In the genomic region with DNA sequence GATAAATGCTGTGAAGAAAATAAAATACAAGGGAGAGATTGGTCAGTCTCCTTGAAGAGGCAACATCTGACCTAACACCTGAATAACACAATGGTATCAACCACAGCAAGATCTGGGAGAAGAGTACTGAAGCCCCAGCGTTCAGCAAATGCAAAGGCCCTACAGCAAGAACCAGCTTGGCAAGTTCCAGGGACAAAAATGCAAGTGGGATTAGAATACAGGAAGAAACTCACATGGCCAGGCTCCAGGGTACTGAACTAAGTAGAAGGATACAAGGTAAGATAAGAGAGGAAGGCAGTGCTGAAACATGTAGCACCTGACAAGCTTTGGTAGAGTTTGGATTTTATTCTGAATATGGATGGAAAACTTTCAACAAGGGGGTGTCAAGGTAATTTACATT, we compare ENCODE assay signal across 12 cellular contexts. TPM values are rescaled to one million over a fixed set of nuclear protein-coding genes. Genes with fewer than 3 reads are reported as not detected.
DNase-seq lines count a peak whose midpoint lies in the region; ATAC-seq and TF ChIP-seq lines count a peak whose summit lies in the region.
"Had no signal": no experiment of that assay in that cellular context is flagged by ENCODE, and none has a peak within 500 bp of the region (broad histone marks: within the 10 kb centered on the region; RNA-seq: fewer than 3 reads in every experiment).

No MANE protein-coding gene starts in this region.

- H3K9me3 Mint-ChIP-seq in CD4-positive, alpha-beta T cell = no peaks in the 10 kb centered on the region
- H3K9me3 Mint-ChIP-seq in neural crest cell = no peaks in the 10 kb centered on the region

- H3K27me3 Mint-ChIP-seq in CD4-positive, alpha-beta T cell = no peaks in the 10 kb centered on the region
- peaks cover 2% of the 10 kb centered on the region for H3K27me3 Mint-ChIP-seq in neural crest cell (ENCODE audit: low read depth)

- no peak overlapping the region for H3K27ac ChIP-seq in CD4-positive, alpha-beta T cell (ENCODE audit: low read depth, low read length)
- peak overlapping the region; percentile 57 for H3K27ac ChIP-seq in PC-9

- peaks cover 9% of the 10 kb centered on the region; the same call in 1 of the 2 replicates for H3K36me3 ChIP-seq in PC-9 (ENCODE audit: low read depth)
- H3K36me3 ChIP-seq: HAP-1 had no signal

- intact Hi-C loops in CD4-positive, alpha-beta T cell (cut with DNase I, micrococcal nuclease) = loop anchor here (5.0 to 10.0 kb wide), 2 partner anchors 178 to 450 kb away; a partner anchor contains a TSS
- intact Hi-C loops in PC-9 (cut with micrococcal nuclease; ENCODE audit: unreplicated experiment) = loop anchor here (1.0 to 10.0 kb wide), 3 partner anchors 14 to 340 kb away; a partner anchor contains a TSS

- ATAC-seq in CD4-positive, alpha-beta T cell (ENCODE audit: poor library complexity) = no peak
- ATAC-seq in GM21723 (IDR thresholded peaks at IDR 0.05; ENCODE audit: unreplicated experiment) = no peak
- ATAC-seq in GM19452 (IDR thresholded peaks at IDR 0.05; ENCODE audit: unreplicated experiment) = no peak

- no peak for TF ChIP-seq CTCF in CD4-positive, alpha-beta T cell (IDR thresholded peaks at IDR 0.05)
- TF ChIP-seq CTCF in PC-9 (conservative IDR thresholded peaks at IDR 0.05) = no peak
- TF ChIP-seq CTCF in fibroblast of the aortic adventitia (IDR thresholded peaks at IDR 0.05; ENCODE audit: insufficient read depth, low read length) = no peak
- TF ChIP-seq CTCF in neural crest cell (conservative IDR thresholded peaks at IDR 0.05) = no peak

- no peaks in the 10 kb centered on the region for H3K9me2 ChIP-seq in PC-9 (ENCODE audit: insufficient read depth)

- H3K4me3 Mint-ChIP-seq in CD4-positive, alpha-beta T cell = peak overlapping the region; percentile 52
- H3K4me3 Mint-ChIP-seq in neural crest cell = peak overlapping the region; percentile 68

- peak overlapping the region; percentile 85 for H3K27ac Mint-ChIP-seq in CD4-positive, alpha-beta T cell
- H3K27ac Mint-ChIP-seq in neural crest cell (ENCODE audit: unreplicated experiment) = no peak overlapping the region

- POLR2A ChIA-PET in CD4-positive, alpha-beta T cell (lab: Charles Lee) = no interaction called here
- POLR2A ChIA-PET in PC-9 (lab: Charles Lee; ENCODE audit: unreplicated experiment) = interaction anchor here (0.6 kb wide), 1 partner anchor 621 kb away, joined by 4 read pairs; no protein-coding TSS in a partner anchor
- POLR2A ChIA-PET in HEK293T (lab: Yijun Ruan, JAX) = interaction anchor here (0.8 kb wide), 1 partner anchor 108 kb away, joined by 3 read pairs; a partner anchor contains a TSS

- H3K4me3 ChIP-seq in PC-9 = peak overlapping the region; percentile 79; the same call in 1 of the 2 replicates
- H3K4me3 ChIP-seq in fibroblast of the aortic adventitia (ENCODE audit: low read depth, low read length) = no peak overlapping the region
- H3K4me3 ChIP-seq: HAP-1 had no signal

- peaks cover 48% of the 10 kb centered on the region for H3K4me1 Mint-ChIP-seq in CD4-positive, alpha-beta T cell (ENCODE audit: low read depth)
- peaks cover 22% of the 10 kb centered on the region for H3K4me1 Mint-ChIP-seq in neural crest cell

- peaks cover 10% of the 10 kb centered on the region for H3K36me3 Mint-ChIP-seq in CD4-positive, alpha-beta T cell (ENCODE audit: low read depth)
- H3K36me3 Mint-ChIP-seq in neural crest cell (ENCODE audit: low read depth) = no peaks in the 10 kb centered on the region

- H2AFZ ChIP-seq in PC-9 = no peak overlapping the region

- no peak for DNase-seq in CD4-positive, alpha-beta T cell
- peak; percentile 63 to 84 for DNase-seq in PC-9
- peak; percentile 36 for DNase-seq in fibroblast of the aortic adventitia (ENCODE audit: low read depth)
- DNase-seq in neural crest cell (ENCODE audit: low read depth, low spot score) = no peak
- DNase-seq in HEK293T (ENCODE audit: extremely low spot score) = no peak
- no peak for DNase-seq in HuH-7 (ENCODE audit: low spot score)
- DNase-seq: AML-193, glutamatergic neuron, MM.1S had no signal

- BruUV-seq in PC-9 (replicated peaks; lab: Mats Ljungman, UMichigan) = no TSS peak

- peaks cover 55% of the 10 kb centered on the region for H3K79me2 ChIP-seq in PC-9 (ENCODE audit: low read depth)

- H3K4me1 ChIP-seq in PC-9 (replicated peaks; ENCODE audit: insufficient read depth) = peaks cover 26% of the 10 kb centered on the region

- no peaks in the 10 kb centered on the region for H4K20me1 ChIP-seq in PC-9 (ENCODE audit: insufficient read depth)

- CTCF ChIA-PET in CD4-positive, alpha-beta T cell (lab: Charles Lee) = interaction anchor here (0.6 kb wide), 1 partner anchor 167 kb away, joined by 3 read pairs; no protein-coding TSS in a partner anchor
- CTCF ChIA-PET in PC-9 (lab: Charles Lee) = no interaction called here
- CTCF ChIA-PET in HEK293T (lab: Yijun Ruan, JAX) = interaction anchor here (0.6 kb wide), 1 partner anchor 690 kb away, joined by 4 read pairs; no protein-coding TSS in a partner anchor

- no peaks in the 10 kb centered on the region for H3K9me3 ChIP-seq in CD4-positive, alpha-beta T cell (ENCODE audit: control insufficient read depth, low read length)
- no peaks in the 10 kb centered on the region for H3K9me3 ChIP-seq in PC-9 (ENCODE audit: insufficient read depth, low read depth)
- H3K9me3 ChIP-seq: HAP-1 had no signal

- H3K27me3 ChIP-seq in CD4-positive, alpha-beta T cell (ENCODE audit: control insufficient read depth, insufficient read depth, low read length) = no peaks in the 10 kb centered on the region
- no peaks in the 10 kb centered on the region for H3K27me3 ChIP-seq in PC-9 (ENCODE audit: insufficient read depth, low read depth)

- peaks cover 45% of the 10 kb centered on the region for H3F3A ChIP-seq in PC-9 (ENCODE audit: insufficient read depth, low read depth)

- peak overlapping the region; percentile 93 for H3K4me2 ChIP-seq in PC-9

TF ChIP-seq in HEK293T, 16 proteins besides CTCF, POLR2A, EP300 and RAD21:
- TF ChIP-seq BHLHE40 (IDR thresholded peaks at IDR 0.05; ENCODE audit: borderline replicate concordance) = no peak
- TF ChIP-seq LEF1 (IDR thresholded peaks at IDR 0.05; ENCODE audit: borderline replicate concordance) = no peak
- no peak for TF ChIP-seq ELF4 (IDR thresholded peaks at IDR 0.05)
- TF ChIP-seq L3MBTL2 (conservative IDR thresholded peaks at IDR 0.05) = no peak
- TF ChIP-seq HDGF (IDR thresholded peaks at IDR 0.05; ENCODE audit: borderline replicate concordance) = no peak
- TF ChIP-seq ARNT (IDR thresholded peaks at IDR 0.05) = no peak
- no peak for TF ChIP-seq SUZ12 (IDR thresholded peaks at IDR 0.05)
- no peak for TF ChIP-seq FOXM1 (IDR thresholded peaks at IDR 0.05; ENCODE audit: borderline replicate concordance)
- TF ChIP-seq TARDBP (IDR thresholded peaks at IDR 0.05) = no peak
- TF ChIP-seq FOXK2 (IDR thresholded peaks at IDR 0.05) = no peak

RNA-seq across cellular contexts. Expression of a gene that starts 3.6 kb away (rescaled TPM):
- total RNA-seq in CD4-positive, alpha-beta T cell = 1 to 10 TPM; 2.0 to 3.1 TPM
- total RNA-seq in PC-9 (2021) (64.1 and 71.2 TPM in 2 replicates), fibroblast of the aortic adventitia (ENCODE audit: low replicate concordance) (121 and 122 TPM in 2 replicates), neural crest cell (7.9 and 9.8 TPM in 2 replicates)

Comparison
In these comparisons a context has a peak if more than half of its experiments do, and no peak if none do; other contexts are left out.
1. DNase-seq: peak in PC-9 (2 of 2) and fibroblast of the aortic adventitia (single experiment); none in CD4-positive, alpha-beta T cell (0 of 10), neural crest cell (single experiment), HEK293T (single experiment) and HuH-7 (single experiment).